ENCODE assay signal across 1 cellular context in the genomic region with DNA sequence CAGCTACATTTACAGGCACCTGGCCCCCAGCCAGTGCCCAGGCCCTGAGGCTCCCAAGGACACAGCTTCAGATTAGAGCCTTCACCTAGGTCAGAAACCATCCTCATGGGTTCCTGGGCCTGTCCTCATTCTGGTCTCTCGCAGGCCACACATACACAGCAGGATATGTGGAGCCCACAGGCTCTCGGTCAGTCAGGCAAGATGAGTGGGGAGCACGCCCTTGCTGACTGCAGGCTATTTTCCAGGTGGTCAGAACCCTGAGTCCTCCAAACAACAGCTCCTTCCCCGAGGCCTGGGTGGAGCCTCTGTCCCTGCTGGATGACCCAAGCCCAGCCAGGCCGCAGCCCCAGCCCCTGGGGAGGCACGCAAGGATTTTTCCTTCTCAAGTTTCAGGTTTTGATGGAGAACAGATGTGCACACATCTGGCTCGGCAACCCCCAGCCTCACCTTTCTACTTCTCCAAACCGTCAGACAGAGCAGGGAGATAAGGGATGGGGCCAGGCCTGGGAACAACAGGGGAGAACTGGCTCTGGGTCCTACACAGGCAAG.
TF ChIP-seq lines count a peak whose summit lies in the region.

No MANE protein-coding gene starts in this region.

TF ChIP-seq in IMR-90, 13 proteins besides CTCF, POLR2A, EP300 and RAD21:
- no peak for TF ChIP-seq RFX5 (IDR thresholded peaks at IDR 0.05; ENCODE audit: low read depth, low read length)
- no peak for TF ChIP-seq MAFK (IDR thresholded peaks at IDR 0.05; ENCODE audit: low read depth, low read length)
- TF ChIP-seq MAZ (IDR thresholded peaks at IDR 0.05; ENCODE audit: borderline replicate concordance, low read depth, low read length) = no peak
- TF ChIP-seq, protein P1, sequence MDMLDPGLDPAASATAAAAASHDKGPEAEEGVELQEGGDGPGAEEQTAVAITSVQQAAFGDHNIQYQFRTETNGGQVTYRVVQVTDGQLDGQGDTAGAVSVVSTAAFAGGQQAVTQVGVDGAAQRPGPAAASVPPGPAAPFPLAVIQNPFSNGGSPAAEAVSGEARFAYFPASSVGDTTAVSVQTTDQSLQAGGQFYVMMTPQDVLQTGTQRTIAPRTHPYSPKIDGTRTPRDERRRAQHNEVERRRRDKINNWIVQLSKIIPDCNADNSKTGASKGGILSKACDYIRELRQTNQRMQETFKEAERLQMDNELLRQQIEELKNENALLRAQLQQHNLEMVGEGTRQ (IDR thresholded peaks at IDR 0.05; ENCODE audit: low read depth, low read length) = no peak
- TF ChIP-seq FOS (IDR thresholded peaks at IDR 0.05; ENCODE audit: low read depth, low read length) = no peak
- TF ChIP-seq MXI1 (IDR thresholded peaks at IDR 0.05; ENCODE audit: borderline replicate concordance, low read depth, low read length) = no peak
- TF ChIP-seq CEBPB (IDR thresholded peaks at IDR 0.05; ENCODE audit: low read depth, low read length) = no peak
- no peak for TF ChIP-seq SMC3 (IDR thresholded peaks at IDR 0.05; ENCODE audit: low read depth, low read length)
- TF ChIP-seq BHLHE40 (IDR thresholded peaks at IDR 0.05; ENCODE audit: low read depth, low read length) = no peak
- TF ChIP-seq RCOR1 (IDR thresholded peaks at IDR 0.05; ENCODE audit: insufficient replicate concordance, low read length) = no peak
- no peak for TF ChIP-seq NFE2L2 (IDR thresholded peaks at IDR 0.05; ENCODE audit: low read depth, low read length)
- no peak for TF ChIP-seq CHD1 (IDR thresholded peaks at IDR 0.05; ENCODE audit: low read depth, low read length)
- TF ChIP-seq, protein P2, sequence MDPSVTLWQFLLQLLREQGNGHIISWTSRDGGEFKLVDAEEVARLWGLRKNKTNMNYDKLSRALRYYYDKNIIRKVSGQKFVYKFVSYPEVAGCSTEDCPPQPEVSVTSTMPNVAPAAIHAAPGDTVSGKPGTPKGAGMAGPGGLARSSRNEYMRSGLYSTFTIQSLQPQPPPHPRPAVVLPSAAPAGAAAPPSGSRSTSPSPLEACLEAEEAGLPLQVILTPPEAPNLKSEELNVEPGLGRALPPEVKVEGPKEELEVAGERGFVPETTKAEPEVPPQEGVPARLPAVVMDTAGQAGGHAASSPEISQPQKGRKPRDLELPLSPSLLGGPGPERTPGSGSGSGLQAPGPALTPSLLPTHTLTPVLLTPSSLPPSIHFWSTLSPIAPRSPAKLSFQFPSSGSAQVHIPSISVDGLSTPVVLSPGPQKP (IDR thresholded peaks at IDR 0.05; ENCODE audit: borderline replicate concordance, low read depth, low read length) = no peak
